In genomic region chr20:58778774-58779173, GRCh38 we compare ENCODE assay signal across 17 cellular contexts.
A peak's percentile ranks its signal among the peaks of the same experiment; 100 is the strongest.
DNase-seq lines count a peak whose midpoint lies in the region; ATAC-seq, FAIRE-seq and TF ChIP-seq lines count a peak whose summit lies in the region.
"Had no signal": no experiment of that assay in that cellular context is flagged by ENCODE, and none has a peak within 500 bp of the region (broad histone marks: within the 10 kb centered on the region; RNA-seq: fewer than 3 reads in every experiment).

No MANE protein-coding gene starts in this region.

- H3K9me3 Mint-ChIP-seq in dendritic cell treated with granulocyte-macrophage colony-stimulating factor and Interleukin-4, amounts not matched to agents 40 ng/mL and 50 ng/mL, for 4 days: peaks cover 18% of the 10 kb centered on the region
- H3K9me3 Mint-ChIP-seq: H9 had no signal

- no peak overlapping the region for H3K4me3 Mint-ChIP-seq in dendritic cell treated with granulocyte-macrophage colony-stimulating factor and Interleukin-4, amounts not matched to agents 40 ng/mL and 50 ng/mL, for 4 days
- H3K4me3 Mint-ChIP-seq: H9 had no signal

- no peaks in the 10 kb centered on the region for H3K9me3 ChIP-seq in upper lobe of right lung

- H3K36me3 ChIP-seq in upper lobe of right lung: no peaks in the 10 kb centered on the region

- intact Hi-C loops in dendritic cell treated with granulocyte-macrophage colony-stimulating factor and Interleukin-4, amounts not matched to agents 40 ng/mL and 50 ng/mL, for 4 days (cut with micrococcal nuclease): no loop called here
- intact Hi-C loops in upper lobe of right lung (cut with DNase I): no loop called here

- no peak overlapping the region for H3K4me3 ChIP-seq in upper lobe of right lung

- H3K27ac Mint-ChIP-seq in dendritic cell treated with granulocyte-macrophage colony-stimulating factor and Interleukin-4, amounts not matched to agents 40 ng/mL and 50 ng/mL, for 4 days: peak overlapping the region; percentile 48
- H3K27ac Mint-ChIP-seq: H9 had no signal

- no peak for TF ChIP-seq CTCF in upper lobe of right lung (IDR thresholded peaks at IDR 0.05)
- no peak for TF ChIP-seq CTCF in D721Med (IDR thresholded peaks at IDR 0.05; ENCODE audit: insufficient read depth, missing control alignments)

- DNase-seq in CD1c-positive myeloid dendritic cell (ENCODE audit: extremely low spot score): peak; percentile 61
- DNase-seq in MV-4-11 (lab: John Stamatoyannopoulos, UW): peak; percentile 96
- DNase-seq in upper lobe of right lung: peak; percentile 8
- DNase-seq in T-helper 2 cell: no peak
- no peak for DNase-seq in D721Med (ENCODE audit: insufficient read length, low spot score)
- DNase-seq in NCI-H1417 (lab: John Stamatoyannopoulos, UW): no peak
- DNase-seq: DND-41, H9, NCI-H187, NCI-H2107, NCI-H510A treated with DMSO at 0.1 percent for 48 hours, NCI-H774 had no signal

- H3K27ac ChIP-seq in upper lobe of right lung: no peak overlapping the region
- H3K27ac ChIP-seq: C4-2B, KMS-11 had no signal

- peaks cover 26% of the 10 kb centered on the region for H3K27me3 ChIP-seq in upper lobe of right lung

- ATAC-seq in upper lobe of right lung: no peak
- ATAC-seq: Right ventricle myocardium inferior had no signal

- H3K4me1 Mint-ChIP-seq in dendritic cell treated with granulocyte-macrophage colony-stimulating factor and Interleukin-4, amounts not matched to agents 40 ng/mL and 50 ng/mL, for 4 days (ENCODE audit: low read depth): peaks cover 16% of the 10 kb centered on the region

- FAIRE-seq in D721Med (lab: Jason Lieb, UNC): no peak
- FAIRE-seq: RCC 7860 had no signal

- H3K36me3 Mint-ChIP-seq in dendritic cell treated with granulocyte-macrophage colony-stimulating factor and Interleukin-4, amounts not matched to agents 40 ng/mL and 50 ng/mL, for 4 days (ENCODE audit: low read depth): no peaks in the 10 kb centered on the region

- H3K4me1 ChIP-seq in upper lobe of right lung: no peaks in the 10 kb centered on the region

- peaks cover 28% of the 10 kb centered on the region for H3K27me3 Mint-ChIP-seq in dendritic cell treated with granulocyte-macrophage colony-stimulating factor and Interleukin-4, amounts not matched to agents 40 ng/mL and 50 ng/mL, for 4 days

Comparison
In these comparisons a context has a peak if more than half of its experiments do, and no peak if none do; other contexts are left out.
1. DNase-seq: peak in CD1c-positive myeloid dendritic cell (single experiment), MV-4-11 (single experiment) and upper lobe of right lung (single experiment); none in T-helper 2 cell (0 of 5), D721Med (single experiment) and NCI-H1417 (0 of 3).